ENCODE assay signal across 14 cellular contexts in the genomic region with DNA sequence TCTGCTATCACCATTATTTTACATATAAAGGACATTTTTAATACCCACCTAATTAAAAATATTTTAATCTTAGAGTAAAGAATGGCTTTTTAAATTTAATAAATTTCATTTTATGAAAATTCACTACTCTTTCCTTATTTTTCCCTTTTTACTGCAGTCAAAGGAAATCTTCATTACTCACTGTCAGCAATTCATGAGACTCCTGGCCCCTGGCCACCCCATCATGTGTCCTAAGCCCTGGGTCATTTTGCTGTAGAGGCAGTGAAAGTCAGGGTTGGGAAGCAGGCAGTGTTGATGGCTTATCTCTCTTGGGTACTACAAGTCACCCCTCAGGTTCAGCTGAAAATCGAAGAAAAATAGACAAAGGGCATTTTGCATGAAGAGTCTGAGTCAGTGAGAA.
A peak's percentile ranks its signal among the peaks of the same experiment; 100 is the strongest.
DNase-seq lines count a peak whose midpoint lies in the region; ATAC-seq and TF ChIP-seq lines count a peak whose summit lies in the region.
"Had no signal": no experiment of that assay in that cellular context is flagged by ENCODE, and none has a peak within 500 bp of the region (broad histone marks: within the 10 kb centered on the region; RNA-seq: fewer than 3 reads in every experiment).

No MANE protein-coding gene starts in this region.

- H3K4me3 ChIP-seq in heart left ventricle (no peak overlapping the region), right atrium auricular region (no peak overlapping the region), left ventricle myocardium inferior (no peak overlapping the region)
- H3K4me3 ChIP-seq: BLaER1, HAP-1 had no signal

- 48 to 59% (median 56%) methylated on average over 1 of the region's 1 CpG for WGBS in heart left ventricle, 4 donors

- peaks cover 0 to 25% (median 4%) of the 10 kb centered on the region in 9 donors for H3K27me3 ChIP-seq in heart left ventricle
- H3K27me3 ChIP-seq in right atrium auricular region = no peaks in the 10 kb centered on the region
- H3K27me3 ChIP-seq in left ventricle myocardium inferior (ENCODE audit: low read depth) = peaks cover 62% of the 10 kb centered on the region
- H3K27me3 ChIP-seq: BLaER1 had no signal

- TF ChIP-seq CTCF in heart left ventricle (IDR thresholded peaks at IDR 0.05) = no peak
- TF ChIP-seq CTCF in right atrium auricular region (IDR thresholded peaks at IDR 0.05) = no peak
- no peak for TF ChIP-seq CTCF in left ventricle myocardium inferior (IDR thresholded peaks at IDR 0.05; ENCODE audit: borderline replicate concordance)

- H3K4me1 ChIP-seq in heart left ventricle (no peaks in the 10 kb centered on the region), right atrium auricular region (no peaks in the 10 kb centered on the region), left ventricle myocardium inferior (no peaks in the 10 kb centered on the region)
- H3K4me1 ChIP-seq: BLaER1, HAP-1 had no signal

- no peaks in the 10 kb centered on the region for H3K9me3 ChIP-seq in heart left ventricle
- H3K9me3 ChIP-seq in right atrium auricular region = no peaks in the 10 kb centered on the region
- H3K9me3 ChIP-seq in left ventricle myocardium inferior (replicated peaks) = no peaks in the 10 kb centered on the region
- H3K9me3 ChIP-seq: BLaER1, HAP-1 had no signal

- in situ Hi-C loops in KBM-7 (cut with MboI; ENCODE audit: low pct_unique_long_range_greater_than_20kb, low sequenced_read_pairs) = loop anchor here (25.0 kb wide), 1 partner anchor 376 kb away; no protein-coding TSS in a partner anchor

- intact Hi-C loops in heart left ventricle (cut with DNase I) = loop anchor here in 1 of 10 donors (10.0 kb wide), 1 partner anchor 578 kb away; a partner anchor contains a TSS
- intact Hi-C loops in left ventricle myocardium inferior (cut with micrococcal nuclease) = no loop called here
- intact Hi-C loops in posterior vena cava (cut with DNase I) = no loop called here

- DNase-seq in heart left ventricle (peak in 3 of 5 donors; percentile 13 to 46 (median 20)), right atrium auricular region (ENCODE audit: low spot score) (no peak), left ventricle myocardium inferior (peak; percentile 18), posterior vena cava (ENCODE audit: low spot score) (peak; percentile 82), KBM-7 (no peak)
- no peak for DNase-seq in stimulated activated CD4-positive, alpha-beta T cell treated with anti-CD3 and anti-CD28 coated beads, Interleukin-15, amount 100 ng/mL, for 24 hours
- DNase-seq: 8988T; Calu3; CD8-positive, alpha-beta T cell; DMS79 treated with DMSO at 0.1 percent for 48 hours; GF-D8 had no signal

- ATAC-seq in heart left ventricle (no peak), GM19455 (IDR thresholded peaks at IDR 0.05; ENCODE audit: unreplicated experiment) (no peak)
- ATAC-seq: CD8-positive, alpha-beta T cell had no signal

- no peak for TF ChIP-seq POLR2A in heart left ventricle (IDR thresholded peaks at IDR 0.05)

- H3K27ac ChIP-seq in heart left ventricle = no peak overlapping the region
- no peak overlapping the region for H3K27ac ChIP-seq in right atrium auricular region
- H3K27ac ChIP-seq in left ventricle myocardium inferior (replicated peaks) = no peak overlapping the region
- H3K27ac ChIP-seq: BLaER1 had no signal

- H3K36me3 ChIP-seq in heart left ventricle = no peaks in the 10 kb centered on the region
- H3K36me3 ChIP-seq in right atrium auricular region = no peaks in the 10 kb centered on the region
- H3K36me3 ChIP-seq in left ventricle myocardium inferior = no peaks in the 10 kb centered on the region
- H3K36me3 ChIP-seq: BLaER1, HAP-1 had no signal

Comparison
In these comparisons a context has a peak if more than half of its experiments do, and no peak if none do; other contexts are left out.
1. DNase-seq: peak in heart left ventricle (3 of 5), left ventricle myocardium inferior (single experiment) and posterior vena cava (single experiment); none in right atrium auricular region (single experiment), stimulated activated CD4-positive, alpha-beta T cell treated with anti-CD3 and anti-CD28 coated beads, Interleukin-15, amount 100 ng/mL, for 24 hours (single experiment) and KBM-7 (single experiment).